12 cellular contexts compared by ENCODE assay signal in genomic region chr17:45914036-45914717, GRCh38. TPM values are rescaled to one million over a fixed set of nuclear protein-coding genes. Genes with fewer than 3 reads are reported as not detected.
"Had no signal": no experiment of that assay in that cellular context is flagged by ENCODE, and none has a peak within 500 bp of the region (broad histone marks: within the 10 kb centered on the region; RNA-seq: fewer than 3 reads in every experiment).

No MANE protein-coding gene starts in this region.

- DNase-seq: activated CD4-positive, alpha-beta T cell treated with anti-CD3 and anti-CD28 coated beads for 48 hours; foreskin keratinocyte; mammary epithelial cell; ovary; stomach; T1000 had no signal

- H3K4me3 ChIP-seq: breast epithelium, ovary, skin epidermis, stomach had no signal

- H3K9me3 Mint-ChIP-seq: activated T-helper 17 cell treated with anti-CD3 and anti-CD28 coated beads, Interleukin-2, amount 50 U/mL, for 72 hours had no signal

- H3K4me1 ChIP-seq: breast epithelium, foreskin keratinocyte, stomach had no signal

- H3K4me1 Mint-ChIP-seq: WTC11 had no signal

- ATAC-seq: activated naive CD4-positive, alpha-beta T cell treated with anti-CD3 and anti-CD28 coated beads, Interleukin-2, amount 50 U/mL, for 72 hours; activated T-helper 17 cell treated with anti-CD3 and anti-CD28 coated beads, Interleukin-2, amount 50 U/mL, for 72 hours; foreskin keratinocyte; WTC11 had no signal

- H3K36me3 ChIP-seq: breast epithelium, ovary, stomach had no signal

- H3K27me3 ChIP-seq: breast epithelium, ovary had no signal

- H3K4me3 Mint-ChIP-seq: activated T-helper 17 cell treated with anti-CD3 and anti-CD28 coated beads, Interleukin-2, amount 50 U/mL, for 72 hours; WTC11 had no signal

- H3K9me3 ChIP-seq: ovary had no signal

- H3K27ac Mint-ChIP-seq: activated T-helper 17 cell treated with anti-CD3 and anti-CD28 coated beads, Interleukin-2, amount 50 U/mL, for 72 hours; WTC11 had no signal

- H3K27ac ChIP-seq: breast epithelium, foreskin keratinocyte, ovary, skin epidermis, stomach had no signal

- H3K27me3 Mint-ChIP-seq: activated T-helper 17 cell treated with anti-CD3 and anti-CD28 coated beads, Interleukin-2, amount 50 U/mL, for 72 hours had no signal

RNA-seq across cellular contexts. Expression of gene MAPT, which starts 19.8 kb away (rescaled TPM):
- total RNA-seq: dermis microvascular lymphatic vessel endothelial cell had no signal
